22 cellular contexts compared by ENCODE assay signal in genomic region chr3:59836525-59836924, GRCh38.
DNase-seq lines count a peak whose midpoint lies in the region; ATAC-seq and TF ChIP-seq lines count a peak whose summit lies in the region.
"Had no signal": no experiment of that assay in that cellular context is flagged by ENCODE, and none has a peak within 500 bp of the region (broad histone marks: within the 10 kb centered on the region; RNA-seq: fewer than 3 reads in every experiment).

No MANE protein-coding gene starts in this region.

- no peak for TF ChIP-seq CTCF in OCI-LY7 (conservative IDR thresholded peaks at IDR 0.05; ENCODE audit: low read length)

- H3K36me3 ChIP-seq in KOPT-K1 (ENCODE audit: insufficient read depth, low read length) = no peaks in the 10 kb centered on the region
- no peaks in the 10 kb centered on the region for H3K36me3 ChIP-seq in OCI-LY7 (ENCODE audit: insufficient read depth, low read length)

- H3K4me3 ChIP-seq in OCI-LY7 (ENCODE audit: low read depth, low read length, poor library complexity, severe bottlenecking) = no peak overlapping the region
- H3K4me3 ChIP-seq: GM23338 had no signal

- peaks cover 15% of the 10 kb centered on the region for H3K4me1 ChIP-seq in OCI-LY7 (ENCODE audit: insufficient read depth, low read length, poor library complexity, severe bottlenecking)

- H3K4me2 ChIP-seq in OCI-LY7 (ENCODE audit: low read length) = no peak overlapping the region
- H3K4me2 ChIP-seq: GM23338 had no signal

- intact Hi-C loops in OCI-LY7 (cut with micrococcal nuclease; ENCODE audit: unreplicated experiment) = loop anchor here (5.0 kb wide), 1 partner anchor 246 kb away; no protein-coding TSS in a partner anchor

- H3K27ac ChIP-seq in KOPT-K1 (ENCODE audit: low read depth, low read length, poor library complexity, severe bottlenecking) = peak overlapping the region; percentile 34
- H3K27ac ChIP-seq in OCI-LY7 (ENCODE audit: low read depth, low read length, poor library complexity, severe bottlenecking) = no peak overlapping the region

- POLR2A ChIA-PET in OCI-LY7 (lab: Charles Lee) = interaction anchor here (0.6 kb wide), 1 partner anchor 1769 kb away, joined by 4 read pairs; no protein-coding TSS in a partner anchor

- peak; percentile 54 to 81 for DNase-seq in NCI-H524 (lab: John Stamatoyannopoulos, UW)
- no peak for DNase-seq in NCI-H524 treated with DMSO at 0.1 percent for 48 hours (lab: John Stamatoyannopoulos, UW)
- DNase-seq in OCI-LY7 (ENCODE audit: low spot score) = peak; percentile 15
- DNase-seq in myocyte (ENCODE audit: low read depth) = peak; percentile 82
- DNase-seq in T-helper 2 cell = no peak
- DNase-seq: 8988T; AML-193; Calu3; CD8-positive, alpha-beta T cell; DMS53; EL; IMR-90; Karpas-422; NCI-H1417; NCI-H187; NCI-H774 had no signal

- no peaks in the 10 kb centered on the region for H4K20me1 ChIP-seq in OCI-LY7 (ENCODE audit: insufficient read depth, low read length)

- no peak overlapping the region for H2AFZ ChIP-seq in OCI-LY7 (ENCODE audit: low read length)
- H2AFZ ChIP-seq: GM23338 had no signal

- H3K79me2 ChIP-seq in OCI-LY7 (ENCODE audit: insufficient read depth, low read depth, low read length) = no peaks in the 10 kb centered on the region

- no peaks in the 10 kb centered on the region for H3K9me2 ChIP-seq in OCI-LY7 (ENCODE audit: insufficient read depth, low read length)

- BruUV-seq in OCI-LY7 (replicated peaks; lab: Mats Ljungman, UMichigan) = no TSS peak

- H3K9me3 ChIP-seq in KOPT-K1 (ENCODE audit: insufficient read depth, low read length, poor library complexity, severe bottlenecking) = no peaks in the 10 kb centered on the region
- no peaks in the 10 kb centered on the region for H3K9me3 ChIP-seq in OCI-LY7 (ENCODE audit: low read length)

- CTCF ChIA-PET in OCI-LY7 (lab: Charles Lee; ENCODE audit: unreplicated experiment) = no interaction called here

- ATAC-seq in GM19395 (IDR thresholded peaks at IDR 0.05; ENCODE audit: unreplicated experiment) = no peak
- ATAC-seq in GM21786 (IDR thresholded peaks at IDR 0.05; ENCODE audit: unreplicated experiment) = no peak
- ATAC-seq: CD8-positive, alpha-beta T cell; GM23338; HCT116; Right ventricle myocardium inferior had no signal

Comparison
In these comparisons a context has a peak if more than half of its experiments do, and no peak if none do; other contexts are left out.
1. DNase-seq: peak in NCI-H524 (2 of 2), OCI-LY7 (single experiment) and myocyte (single experiment); none in NCI-H524 treated with DMSO at 0.1 percent for 48 hours (single experiment) and T-helper 2 cell (0 of 5).